34 cellular contexts compared by ENCODE assay signal in genomic region chr6:16001158-16001557, GRCh38.
"Had no signal": no experiment of that assay in that cellular context is flagged by ENCODE, and none has a peak within 500 bp of the region (broad histone marks: within the 10 kb centered on the region; RNA-seq: fewer than 3 reads in every experiment).

No MANE protein-coding gene starts in this region.

- DNase-seq: Karpas-422, Kasumi-1, MG63, MM.1S, MV-4-11, NCI-H1048, NCI-H1092, NCI-H1092 treated with DMSO at 0.1 percent for 48 hours, NCI-H1105, NCI-H1105 treated with DMSO at 0.1 percent for 48 hours, NCI-H1417, NCI-H1417 treated with DMSO at 0.1 percent for 48 hours, NCI-H1436, NCI-H1436 treated with DMSO at 0.1 percent for 48 hours, NCI-H146, NCI-H1694, NCI-H1694 treated with DMSO at 0.1 percent for 48 hours, NCI-H187, NCI-H187 treated with DMSO at 0.1 percent for 48 hours, NCI-H1930, NCI-H2029, NCI-H2029 treated with DMSO at 0.1 percent for 48 hours, NCI-H2081, NCI-H2081 treated with DMSO at 0.1 percent for 48 hours, NCI-H2107, NCI-H2171, NCI-H2171 treated with DMSO at 0.1 percent for 48 hours, NCI-H2227 treated with DMSO at 0.1 percent for 48 hours, NCI-H226, NCI-H345, NCI-H446, NCI-H446 treated with DMSO at 0.1 percent for 48 hours, NCI-H510A, NCI-H510A treated with DMSO at 0.1 percent for 48 hours had no signal

- H3K4me3 ChIP-seq: MG63 had no signal

- H3K27me3 ChIP-seq: MG63 had no signal

- H3K9me3 ChIP-seq: MG63 had no signal

- H3K36me3 ChIP-seq: MG63 had no signal
